In the genomic region with DNA sequence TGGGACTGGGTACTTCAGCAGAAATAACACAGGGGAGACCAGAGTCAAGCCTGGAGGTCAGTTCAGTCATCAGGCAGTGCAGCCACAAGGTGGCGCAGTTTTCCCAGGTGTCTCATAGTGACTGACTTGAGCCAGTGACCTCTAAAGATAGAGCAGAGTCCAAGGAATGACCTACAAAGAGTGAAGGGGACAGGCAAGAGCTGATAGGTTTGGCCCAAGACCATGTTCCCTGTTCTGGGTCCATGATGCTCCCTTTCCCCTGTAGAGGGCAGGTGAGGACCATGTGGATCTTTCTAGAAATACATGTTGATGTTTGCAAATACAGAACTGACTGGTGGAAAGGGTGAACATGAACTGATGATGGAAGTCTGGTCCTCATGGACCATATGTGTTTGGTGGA, we compare ENCODE assay signal across 9 cellular contexts. TPM values are rescaled to one million over a fixed set of nuclear protein-coding genes. Genes with fewer than 3 reads are reported as not detected.
A peak's percentile ranks its signal among the peaks of the same experiment; 100 is the strongest.
DNase-seq lines count a peak whose midpoint lies in the region; ATAC-seq and TF ChIP-seq lines count a peak whose summit lies in the region.
"Not testable (repeated sequence)": the region's sequence is repeated elsewhere in the genome, so short reads cannot be mapped to it uniquely, and the experiment has no call there.
"Had no signal": no experiment of that assay in that cellular context is flagged by ENCODE, and none has a peak within 500 bp of the region (broad histone marks: within the 10 kb centered on the region; RNA-seq: fewer than 3 reads in every experiment).

No MANE protein-coding gene starts in this region.

- POLR2A ChIA-PET in SK-N-SH (lab: Yijun Ruan, JAX) = not testable (repeated sequence)

- not testable (repeated sequence) for H3K9ac ChIP-seq in MM.1S (ENCODE audit: low read length); SK-N-SH

- TF ChIP-seq CTCF in MM.1S (IDR thresholded peaks at IDR 0.05; ENCODE audit: low read length) = peak; percentile 40
- peak; percentile 63 for TF ChIP-seq CTCF in SK-N-SH (IDR thresholded peaks at IDR 0.05)

- H2AFZ ChIP-seq in MM.1S (ENCODE audit: low read length); SK-N-SH (ENCODE audit: low read depth): not testable (repeated sequence)

- H3K4me3 Mint-ChIP-seq in activated T-cell treated with anti-CD3 and anti-CD28 coated beads, Interleukin-2, amount 50 U/mL, for 24 hours = not testable (repeated sequence)

- H3K27ac Mint-ChIP-seq in activated T-cell treated with anti-CD3 and anti-CD28 coated beads, Interleukin-2, amount 50 U/mL, for 24 hours = not testable (repeated sequence)

- H3K79me2 ChIP-seq in MM.1S (ENCODE audit: low read length); SK-N-SH (ENCODE audit: insufficient read depth): not testable (repeated sequence)

- H3K27me3 ChIP-seq in MM.1S (replicated peaks; ENCODE audit: insufficient read depth, low read length); SK-N-SH (ENCODE audit: insufficient read depth); right cardiac atrium (ENCODE audit: control insufficient read depth, insufficient read depth): not testable (repeated sequence)

- H3K36me3 Mint-ChIP-seq in activated T-cell treated with anti-CD3 and anti-CD28 coated beads, Interleukin-2, amount 50 U/mL, for 24 hours (ENCODE audit: low read depth) = not testable (repeated sequence)

- 20% methylated on average over 1 of the region's 1 CpG for WGBS in SK-N-SH (ENCODE audit: low lambda C conversion rate)
- WGBS in right cardiac atrium = 8% methylated on average over 1 of the region's 1 CpG

- not testable (repeated sequence) for H3K4me3 ChIP-seq in MM.1S (ENCODE audit: low read length); SK-N-SH (ENCODE audit: low read depth in 2 of 2, low read length in 1 of 2); right cardiac atrium (ENCODE audit: low read length)

- H3K4me2 ChIP-seq in MM.1S (ENCODE audit: low read depth, low read length); SK-N-SH: not testable (repeated sequence)

- not testable (repeated sequence) for H3F3A ChIP-seq in MM.1S (ENCODE audit: insufficient read depth, low read length)
- H3F3A ChIP-seq in SK-N-SH (replicated peaks; ENCODE audit: insufficient read depth) = peaks cover 26% of the 10 kb centered on the region

- not testable (repeated sequence) for H3K9me2 ChIP-seq in MM.1S (replicated peaks; ENCODE audit: insufficient read depth, low read length); SK-N-SH

- H3K9me3 ChIP-seq in MM.1S (replicated peaks; ENCODE audit: insufficient read depth, low read length); SK-N-SH; right cardiac atrium (ENCODE audit: control insufficient read depth, low read length): not testable (repeated sequence)

- peak; percentile 36; the same call in 1 of the 2 replicates for TF ChIP-seq RAD21 in SK-N-SH (IDR thresholded peaks at IDR 0.05; ENCODE audit: low read length)

- intact Hi-C loops in right cardiac atrium (cut with DNase I) = not testable (repeated sequence)

- peaks cover 26% of the 10 kb centered on the region for H3K27me3 Mint-ChIP-seq in activated T-cell treated with anti-CD3 and anti-CD28 coated beads, Interleukin-2, amount 50 U/mL, for 24 hours

- H3K27ac ChIP-seq in MM.1S (ENCODE audit: low read length); SK-N-SH (ENCODE audit: low read depth in 2 of 2, low read length in 1 of 2); right cardiac atrium (ENCODE audit: low read length): not testable (repeated sequence)

- H3K4me1 ChIP-seq in MM.1S (ENCODE audit: low read length); right cardiac atrium (ENCODE audit: control insufficient read depth, insufficient read depth, low read length): not testable (repeated sequence)
- H3K4me1 ChIP-seq in SK-N-SH (ENCODE audit: control insufficient read depth in 1 of 2, insufficient read depth in 2 of 2, low read depth in 1 of 2, low read length in 1 of 2) = peaks cover 0 to 22% of the 10 kb centered on the region in 2 experiments; a peak in 2 of 4 replicates

- ATAC-seq in right cardiac atrium = not testable (repeated sequence)

- H4K20me1 ChIP-seq in MM.1S (ENCODE audit: insufficient read depth, low read length); SK-N-SH (ENCODE audit: insufficient read depth): not testable (repeated sequence)

- not testable (repeated sequence) for H3K4me1 Mint-ChIP-seq in activated T-cell treated with anti-CD3 and anti-CD28 coated beads, Interleukin-2, amount 50 U/mL, for 24 hours (ENCODE audit: low read depth)

- CTCF ChIA-PET in SK-N-SH (lab: Yijun Ruan, JAX) = not testable (repeated sequence)

- TF ChIP-seq EP300 in SK-N-SH (IDR thresholded peaks at IDR 0.05; ENCODE audit: borderline replicate concordance in 1 of 2, low read depth in 1 of 2, low read length in 1 of 2) = not testable (repeated sequence)

- not testable (repeated sequence) for H3K9me3 Mint-ChIP-seq in activated T-cell treated with anti-CD3 and anti-CD28 coated beads, Interleukin-2, amount 50 U/mL, for 24 hours

- not testable (repeated sequence) for H3K36me3 ChIP-seq in MM.1S (replicated peaks; ENCODE audit: insufficient read depth, low read length); SK-N-SH (replicated peaks in 1 of 2; ENCODE audit: control insufficient read depth in 1 of 2, insufficient read depth in 2 of 2, low read length in 1 of 2)

- DNase-seq in AG08396 (ENCODE audit: low spot score) (peak; percentile 8), GM04504 (ENCODE audit: low read depth) (peak; percentile 44), dermis blood vessel endothelial cell (peak; percentile 64), right cardiac atrium (peak in 2 of 3 donors; percentile 53 to 64)
- DNase-seq in MM.1S, SK-N-SH: not testable (repeated sequence)
- peak; percentile 36 for DNase-seq in activated T-cell treated with anti-CD3 and anti-CD28 coated beads, Interleukin-2, amount 50 U/mL, for 24 hours
- peak in 2 of 3 donors; percentile 13 to 17 for DNase-seq in stimulated activated CD4-positive, alpha-beta T cell treated with anti-CD3 and anti-CD28 coated beads, Interleukin-12 subunit alpha, Interleukin-12 subunit beta, amount 100 ng/mL, for 48 hours (ENCODE audit: low read depth in 2 of 3, low spot score in 1 of 3)

TF ChIP-seq in SK-N-SH, 30 proteins besides CTCF, POLR2A, EP300 and RAD21:
- TF ChIP-seq SMC3 (IDR thresholded peaks at IDR 0.05; ENCODE audit: low read depth, low read length) = peak; percentile 22; the same call in 1 of the 2 replicates
- TF ChIP-seq, protein P1, sequence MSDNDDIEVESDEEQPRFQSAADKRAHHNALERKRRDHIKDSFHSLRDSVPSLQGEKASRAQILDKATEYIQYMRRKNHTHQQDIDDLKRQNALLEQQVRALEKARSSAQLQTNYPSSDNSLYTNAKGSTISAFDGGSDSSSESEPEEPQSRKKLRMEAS (IDR thresholded peaks at IDR 0.05; ENCODE audit: low read depth) = 0 out of 2 replicates have a peak, but pooled peaks have one; percentile 24

RNA-seq across cellular contexts. Expression of a gene that starts 6.8 kb away (rescaled TPM):
- polyA plus RNA-seq in SK-N-SH (2012; rRNA removed) (0.05 TPM in 1 of 2 replicates, not detected in the other), right cardiac atrium (not detected)
- 0.04 and 0.06 TPM in 2 replicates for polyA plus RNA-seq in SK-N-SH (2012; cell fraction: cytosol; rRNA removed)
- 0.18 TPM in 1 of 2 replicates, not detected in the other for polyA plus RNA-seq in SK-N-SH (2012; cell fraction: nucleus; rRNA removed)
- total RNA-seq in dermis blood vessel endothelial cell (not detected in 2 replicates), right cardiac atrium (not detected)
- total RNA-seq: left lung had no signal

RNA-seq across cellular contexts. Expression of a gene that starts 12.5 kb away (rescaled TPM):
- polyA plus RNA-seq in SK-N-SH (2012; rRNA removed) (0.05 TPM in 1 of 2 replicates, not detected in the other), right cardiac atrium (not detected)
- polyA plus RNA-seq in SK-N-SH (2012; cell fraction: cytosol; rRNA removed) = not detected in 2 replicates
- polyA plus RNA-seq in SK-N-SH (2012; cell fraction: nucleus; rRNA removed) = 0.06 and 0.07 TPM in 2 replicates
- total RNA-seq in dermis blood vessel endothelial cell (not detected in 2 replicates), right cardiac atrium (not detected)
- total RNA-seq: left lung had no signal

RNA-seq across cellular contexts. Expression of a gene that starts 50.7 kb away (rescaled TPM):
- polyA plus RNA-seq in SK-N-SH (2012; rRNA removed) = 0.18 and 0.19 TPM in 2 replicates
- polyA plus RNA-seq in SK-N-SH (2012; cell fraction: cytosol; rRNA removed) = 0.12 and 0.14 TPM in 2 replicates
- polyA plus RNA-seq in SK-N-SH (2012; cell fraction: nucleus; rRNA removed) = 0.09 and 0.48 TPM in 2 replicates
- total RNA-seq in dermis blood vessel endothelial cell = under 0.01 TPM in 1 of 2 replicates, not detected in the other
- not detected for total RNA-seq in right cardiac atrium
- polyA plus RNA-seq in right cardiac atrium = not detected
- total RNA-seq: left lung had no signal
